Comparison of ENCODE assay signal across 15 cellular contexts in the genomic region with DNA sequence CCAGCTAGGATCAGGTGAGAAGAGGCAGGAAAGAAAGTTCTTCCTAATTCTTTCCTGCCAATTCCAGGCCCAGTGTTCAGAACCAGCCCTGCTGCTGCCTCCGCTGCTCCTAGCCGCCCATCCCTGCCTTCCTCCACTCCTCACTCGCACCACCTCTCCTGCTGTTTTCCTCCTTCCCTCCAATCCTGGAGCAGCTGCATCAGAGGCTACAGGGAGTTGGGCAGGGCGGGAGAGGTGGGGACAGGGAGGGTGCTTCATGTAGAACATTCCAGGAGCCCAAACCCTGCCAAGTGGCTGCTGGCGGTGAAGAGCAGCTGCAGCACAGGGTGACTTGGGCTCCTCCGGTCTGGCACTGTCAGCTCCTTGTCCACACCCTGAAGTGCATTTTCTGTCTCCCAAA.
DNase-seq lines count a peak whose midpoint lies in the region; ATAC-seq and TF ChIP-seq lines count a peak whose summit lies in the region.
"Had no signal": no experiment of that assay in that cellular context is flagged by ENCODE, and none has a peak within 500 bp of the region (broad histone marks: within the 10 kb centered on the region; RNA-seq: fewer than 3 reads in every experiment).

No MANE protein-coding gene starts in this region.

- no peaks in the 10 kb centered on the region for H3K9me3 ChIP-seq in adrenal gland (replicated peaks in 1 of 3)
- no peaks in the 10 kb centered on the region for H3K9me3 ChIP-seq in heart left ventricle
- H3K9me3 ChIP-seq in tibial artery, result no peaks in the 10 kb centered on the region
- H3K9me3 ChIP-seq in WERI-Rb-1 (ENCODE audit: severe bottlenecking), result no peaks in the 10 kb centered on the region

- H3K36me3 Mint-ChIP-seq in activated naive CD8-positive, alpha-beta T cell treated with anti-CD3 and anti-CD28 coated beads for 36 hours, result no peaks in the 10 kb centered on the region

- H3K27ac ChIP-seq in adrenal gland (peak overlapping the region in 3 of 5 donors; percentile 69 to 90 (median 78)), heart left ventricle (peak overlapping the region; percentile 47 to 93 (median 82)), tibial artery (peak overlapping the region; percentile 59 to 78), WERI-Rb-1 (no peak overlapping the region)

- intact Hi-C loops in adrenal gland (cut with DNase I), result no loop called here
- intact Hi-C loops in heart left ventricle (cut with DNase I), result loop anchor here in 2 of 10 donors (2.0 to 5.0 kb wide), 2 partner anchors 26 to 41 kb away; no protein-coding TSS in a partner anchor
- intact Hi-C loops in tibial artery (cut with DNase I; ENCODE audit: low total_unique reads), result no loop called here

- peak; percentile 58 to 70 (median 62) for ATAC-seq in heart left ventricle

- H3K36me3 ChIP-seq in adrenal gland (replicated peaks in 1 of 2) (peaks cover 0 to 57% of the 10 kb centered on the region in 2 donors), heart left ventricle (peaks cover 3 to 84% (median 78%) of the 10 kb centered on the region in 9 donors), tibial artery (peaks cover 75 to 92% (median 89%) of the 10 kb centered on the region in 3 donors), WERI-Rb-1 (no peaks in the 10 kb centered on the region)

- DNase-seq in adrenal gland, result no peak
- DNase-seq in heart left ventricle, result peak; percentile 75 to 89 (median 80)
- DNase-seq in myocyte (ENCODE audit: low read depth), result peak; percentile 98
- peak in 1 of 2 donors; percentile 88 for DNase-seq in tibial artery
- DNase-seq in NK-92 treated with Interleukin-12 subunit alpha and Interleukin-12 subunit beta, amount 100 ng/mL, for 24 hours (lab: John Stamatoyannopoulos, UW), result no peak
- DNase-seq in activated naive CD8-positive, alpha-beta T cell treated with anti-CD3 and anti-CD28 coated beads for 36 hours, result no peak
- no peak for DNase-seq in WERI-Rb-1
- no peak for DNase-seq in DMS153 (lab: John Stamatoyannopoulos, UW)
- DNase-seq: activated CD4-positive, alpha-beta T cell treated with anti-CD3 and anti-CD28 coated beads, Interleukin-2, amount 50 U/mL, for 1 hour; effector memory CD4-positive, alpha-beta T cell; Karpas-422; NCI-H2029; NCI-H69; nucleus accumbens had no signal

- no peak overlapping the region for H3K4me3 Mint-ChIP-seq in activated naive CD8-positive, alpha-beta T cell treated with anti-CD3 and anti-CD28 coated beads for 36 hours
- H3K4me3 Mint-ChIP-seq: CD14-positive monocyte had no signal

- no peaks in the 10 kb centered on the region for H3K27me3 ChIP-seq in adrenal gland
- no peaks in the 10 kb centered on the region for H3K27me3 ChIP-seq in heart left ventricle
- no peaks in the 10 kb centered on the region for H3K27me3 ChIP-seq in tibial artery
- H3K27me3 ChIP-seq in WERI-Rb-1 (ENCODE audit: insufficient read depth, low read depth, severe bottlenecking), result no peaks in the 10 kb centered on the region

- H3K9me3 Mint-ChIP-seq in activated naive CD8-positive, alpha-beta T cell treated with anti-CD3 and anti-CD28 coated beads for 36 hours, result no peaks in the 10 kb centered on the region
- H3K9me3 Mint-ChIP-seq: CD14-positive monocyte had no signal

- WGBS in adrenal gland, 4 donors, result 81 to 95% (median 84%) methylated on average over 5 to 6 of the region's 6 CpGs
- 37 to 58% (median 44%) methylated on average over 6 of the region's 6 CpGs for WGBS in heart left ventricle, 4 donors

- H3K27me3 Mint-ChIP-seq in activated naive CD8-positive, alpha-beta T cell treated with anti-CD3 and anti-CD28 coated beads for 36 hours, result no peaks in the 10 kb centered on the region

- TF ChIP-seq POLR2A in adrenal gland (IDR thresholded peaks at IDR 0.05) (no peak), heart left ventricle (IDR thresholded peaks at IDR 0.05) (no peak)

- H3K27ac Mint-ChIP-seq in activated naive CD8-positive, alpha-beta T cell treated with anti-CD3 and anti-CD28 coated beads for 36 hours, result no peak overlapping the region

- no peaks in the 10 kb centered on the region for H3K4me1 Mint-ChIP-seq in activated naive CD8-positive, alpha-beta T cell treated with anti-CD3 and anti-CD28 coated beads for 36 hours

- H3K4me1 ChIP-seq in adrenal gland (replicated peaks in 1 of 2) (peaks cover 22 to 46% of the 10 kb centered on the region in 2 donors), heart left ventricle (peaks cover 19 to 100% (median 80%) of the 10 kb centered on the region in 12 donors), tibial artery (peaks cover 0 to 99% (median 79%) of the 10 kb centered on the region in 4 donors)

- no peak for TF ChIP-seq CTCF in adrenal gland (IDR thresholded peaks at IDR 0.05)
- TF ChIP-seq CTCF in heart left ventricle (IDR thresholded peaks at IDR 0.05), result no peak
- no peak for TF ChIP-seq CTCF in tibial artery (IDR thresholded peaks at IDR 0.05)
- TF ChIP-seq CTCF in WERI-Rb-1 (IDR thresholded peaks at IDR 0.05; ENCODE audit: low read depth, low read length), result no peak

- H3K4me3 ChIP-seq in adrenal gland (no peak overlapping the region), heart left ventricle (no peak overlapping the region), tibial artery (no peak overlapping the region), WERI-Rb-1 (ENCODE audit: low read depth, low read length) (no peak overlapping the region)

Comparison
In these comparisons a context has a peak if more than half of its experiments do, and no peak if none do; other contexts are left out.
1. DNase-seq: peak in heart left ventricle (5 of 5) and myocyte (single experiment); none in adrenal gland (0 of 7), NK-92 treated with Interleukin-12 subunit alpha and Interleukin-12 subunit beta, amount 100 ng/mL, for 24 hours (single experiment), activated naive CD8-positive, alpha-beta T cell treated with anti-CD3 and anti-CD28 coated beads for 36 hours (single experiment), WERI-Rb-1 (single experiment) and DMS153 (single experiment).